2 cellular contexts compared by ENCODE assay signal in the genomic region with DNA sequence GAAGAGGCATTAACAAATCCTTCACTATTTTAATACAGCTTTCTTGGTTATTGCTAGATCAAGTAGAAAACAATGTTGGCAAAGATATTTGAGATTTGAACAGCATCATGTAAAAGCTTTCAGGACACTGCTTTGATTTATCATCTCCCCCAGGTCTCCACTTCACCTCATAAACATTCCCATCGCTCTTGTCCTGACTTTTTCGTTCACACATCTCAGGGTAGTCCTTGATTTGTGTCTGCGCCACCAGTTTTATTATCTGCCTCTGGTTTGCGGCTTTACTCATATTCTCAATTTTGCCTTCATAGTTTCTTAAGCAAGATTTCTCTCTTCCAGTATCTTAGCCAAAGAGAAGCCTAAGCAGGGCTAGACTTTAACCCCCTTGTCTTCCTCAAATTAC.
TF ChIP-seq lines count a peak whose summit lies in the region.

No MANE protein-coding gene starts in this region.

TF ChIP-seq in A549, 52 proteins besides CTCF, POLR2A, EP300 and RAD21 (continued from another document):
- TF ChIP-seq HES2 (IDR thresholded peaks at IDR 0.05) (no peak), HDAC2 (IDR thresholded peaks at IDR 0.05) (no peak), ESRRA (IDR thresholded peaks at IDR 0.05; ENCODE audit: borderline replicate concordance, low read length) (no peak), SREBF2 (IDR thresholded peaks at IDR 0.05) (no peak), TFCP2L1 (CRISPR knock-in tag; IDR thresholded peaks at IDR 0.05) (no peak), CBX8 (IDR thresholded peaks at IDR 0.05) (no peak), NPAS2 (CRISPR knock-in tag; IDR thresholded peaks at IDR 0.05; ENCODE audit: borderline replicate concordance) (no peak), RNF2 (IDR thresholded peaks at IDR 0.05; ENCODE audit: borderline replicate concordance, low read depth) (no peak), GATA3 (IDR thresholded peaks at IDR 0.05; ENCODE audit: borderline replicate concordance) (no peak), RCOR1 (IDR thresholded peaks at IDR 0.05; ENCODE audit: low read depth, low read length) (no peak), FOSL2 (IDR thresholded peaks at IDR 0.05) (no peak), FOSL2 (CRISPR knock-in tag; IDR thresholded peaks at IDR 0.05) (no peak), ZNF302 (CRISPR knock-in tag; IDR thresholded peaks at IDR 0.05) (no peak), MAFK (IDR thresholded peaks at IDR 0.05; ENCODE audit: partially characterized antibody) (no peak)
- TF ChIP-seq, protein P1, sequence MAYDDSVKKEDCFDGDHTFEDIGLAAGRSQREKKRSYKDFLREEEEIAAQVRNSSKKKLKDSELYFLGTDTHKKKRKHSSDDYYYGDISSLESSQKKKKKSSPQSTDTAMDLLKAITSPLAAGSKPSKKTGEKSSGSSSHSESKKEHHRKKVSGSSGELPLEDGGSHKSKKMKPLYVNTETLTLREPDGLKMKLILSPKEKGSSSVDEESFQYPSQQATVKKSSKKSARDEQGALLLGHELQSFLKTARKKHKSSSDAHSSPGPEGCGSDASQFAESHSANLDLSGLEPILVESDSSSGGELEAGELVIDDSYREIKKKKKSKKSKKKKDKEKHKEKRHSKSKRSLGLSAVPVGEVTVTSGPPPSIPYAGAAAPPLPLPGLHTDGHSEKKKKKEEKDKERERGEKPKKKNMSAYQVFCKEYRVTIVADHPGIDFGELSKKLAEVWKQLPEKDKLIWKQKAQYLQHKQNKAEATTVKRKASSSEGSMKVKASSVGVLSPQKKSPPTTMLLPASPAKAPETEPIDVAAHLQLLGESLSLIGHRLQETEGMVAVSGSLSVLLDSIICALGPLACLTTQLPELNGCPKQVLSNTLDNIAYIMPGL (CRISPR knock-in tag; IDR thresholded peaks at IDR 0.05; ENCODE audit: borderline replicate concordance): no peak
TF ChIP-seq in A549: peak in this region for 0.

TF ChIP-seq in endothelial cell of umbilical vein, 7 proteins besides CTCF, POLR2A, EP300 and RAD21 (continued from another document):
- TF ChIP-seq MAX (IDR thresholded peaks at IDR 0.05; ENCODE audit: insufficient read depth, insufficient read length): no peak
- TF ChIP-seq MYC (IDR thresholded peaks at IDR 0.05; ENCODE audit: low read depth, low read length): no peak
- no peak for TF ChIP-seq FOS (IDR thresholded peaks at IDR 0.05; ENCODE audit: borderline replicate concordance, insufficient read depth, low read length)
- TF ChIP-seq JUN (IDR thresholded peaks at IDR 0.05; ENCODE audit: borderline replicate concordance, insufficient read depth, insufficient read length, low read depth): no peak
